Comparison of ENCODE assay signal across 8 cellular contexts in genomic region chrX:12946406-12946805, GRCh38. TPM values are rescaled to one million over a fixed set of nuclear protein-coding genes. Genes with fewer than 3 reads are reported as not detected.
DNase-seq lines count a peak whose midpoint lies in the region; ATAC-seq and TF ChIP-seq lines count a peak whose summit lies in the region.
"Had no signal": no experiment of that assay in that cellular context is flagged by ENCODE, and none has a peak within 500 bp of the region (broad histone marks: within the 10 kb centered on the region; RNA-seq: fewer than 3 reads in every experiment).

No MANE protein-coding gene starts in this region.

- CTCF ChIA-PET in WTC11 (lab: Charles Lee) = interaction anchor here (0.6 to 2.3 kb wide), 42 partner anchors 8 to 1190 kb away, joined by 3 to 43 read pairs (median 4); partner anchors contain the start of gene TCEANC

- H3K27ac ChIP-seq in spleen = peak overlapping the region in 6 of 8 donors; percentile 70 to 96 (median 92)

- H3K9me3 Mint-ChIP-seq in HFFc6 = no peaks in the 10 kb centered on the region
- H3K9me3 Mint-ChIP-seq in WTC11 = peaks cover 7% of the 10 kb centered on the region
- H3K9me3 Mint-ChIP-seq in glutamatergic neuron (ENCODE audit: unreplicated experiment) = peaks cover 5% of the 10 kb centered on the region

- no peaks in the 10 kb centered on the region for H3K27me3 Mint-ChIP-seq in HFFc6 (ENCODE audit: insufficient read depth)
- H3K27me3 Mint-ChIP-seq in WTC11 (ENCODE audit: low read depth) = no peaks in the 10 kb centered on the region
- no peaks in the 10 kb centered on the region for H3K27me3 Mint-ChIP-seq in glutamatergic neuron (ENCODE audit: unreplicated experiment)

- ATAC-seq in WTC11 (peak; percentile 7; the same call in 1 of the 2 replicates), GM21529 (IDR thresholded peaks at IDR 0.05; ENCODE audit: unreplicated experiment) (no peak)

- peaks cover 38 to 53% (median 48%) of the 10 kb centered on the region in 6 donors for H3K4me1 ChIP-seq in spleen

- intact Hi-C loops in spleen (cut with DNase I; ENCODE audit: low total_unique reads) = loop anchor here (5.0 kb wide), 1 partner anchor 536 kb away; no protein-coding TSS in a partner anchor

- WGBS in spleen, 5 donors = 44 to 59% (median 50%) methylated on average over 4 of the region's 4 CpGs

- POLR2A ChIA-PET in WTC11 (lab: Charles Lee) = interaction anchor here (0.6 to 1.1 kb wide), 3 partner anchors 29 to 256 kb away, joined by 3 to 6 read pairs (median 4); partner anchors contain the start of gene TMSB4X

- no peak overlapping the region for H3K4me3 ChIP-seq in spleen
- H3K4me3 ChIP-seq: skin epidermis had no signal

- H3K27me3 ChIP-seq in spleen (replicated peaks in 1 of 7) = peaks cover 0 to 5% (median 0%) of the 10 kb centered on the region in 7 donors

- H3K4me1 Mint-ChIP-seq in HFFc6 (ENCODE audit: low read depth) (peaks cover 49% of the 10 kb centered on the region), WTC11 (peaks cover 31% of the 10 kb centered on the region), glutamatergic neuron (ENCODE audit: low read depth, unreplicated experiment) (peaks cover 24% of the 10 kb centered on the region)

- TF ChIP-seq CTCF in HFFc6 (IDR thresholded peaks at IDR 0.05) (no peak), WTC11 (IDR thresholded peaks at IDR 0.05) (no peak), glutamatergic neuron (IDR thresholded peaks at IDR 0.05; ENCODE audit: partially characterized antibody, unreplicated experiment) (no peak), spleen (IDR thresholded peaks at IDR 0.05 in 8 of 11, conservative IDR thresholded peaks at IDR 0.05 in 3 of 11) (no peak), GM13977 (IDR thresholded peaks at IDR 0.05; ENCODE audit: extremely low read depth, insufficient read depth, missing control alignments) (no peak)

- TF ChIP-seq POLR2A in spleen (IDR thresholded peaks at IDR 0.05) = no peak

- in situ Hi-C loops in GM13977 (cut with MboI; ENCODE audit: low pct_unique_long_range_greater_than_20kb, low sequenced_read_pairs, unreplicated experiment) = no loop called here

- H3K36me3 Mint-ChIP-seq in HFFc6 (ENCODE audit: low read depth) = no peaks in the 10 kb centered on the region
- peaks cover 6% of the 10 kb centered on the region for H3K36me3 Mint-ChIP-seq in WTC11
- no peaks in the 10 kb centered on the region for H3K36me3 Mint-ChIP-seq in glutamatergic neuron (ENCODE audit: unreplicated experiment)

- peak overlapping the region; percentile 94 for H3K27ac Mint-ChIP-seq in HFFc6
- H3K27ac Mint-ChIP-seq in WTC11 = no peak overlapping the region
- peak overlapping the region; percentile 85 for H3K27ac Mint-ChIP-seq in glutamatergic neuron (ENCODE audit: unreplicated experiment)

- H3K9me3 ChIP-seq in spleen = no peaks in the 10 kb centered on the region

- DNase-seq in HFFc6 (no peak), WTC11 (ENCODE audit: low spot score) (no peak), glutamatergic neuron (no peak), spleen (no peak), GM13977 (ENCODE audit: low spot score) (no peak)
- no peak for DNase-seq in activated effector memory CD4-positive, alpha-beta T cell treated with Interleukin-2 at 50 U/mL for 16 hours

- H3K4me3 Mint-ChIP-seq in HFFc6 = no peak overlapping the region
- no peak overlapping the region for H3K4me3 Mint-ChIP-seq in WTC11
- no peak overlapping the region for H3K4me3 Mint-ChIP-seq in glutamatergic neuron (ENCODE audit: unreplicated experiment)

- no peaks in the 10 kb centered on the region for H3K36me3 ChIP-seq in spleen

TF ChIP-seq in WTC11, 78 proteins besides CTCF, POLR2A, EP300 and RAD21 (continues in another document):
- TF ChIP-seq ZNF532 (CRISPR knock-in tag; IDR thresholded peaks at IDR 0.05; ENCODE audit: borderline replicate concordance) (no peak), IRF1 (CRISPR knock-in tag; IDR thresholded peaks at IDR 0.05) (no peak), ZNF416 (CRISPR knock-in tag; IDR thresholded peaks at IDR 0.05) (no peak), TCF7 (CRISPR knock-in tag; IDR thresholded peaks at IDR 0.05; ENCODE audit: low read depth) (no peak), AFF4 (CRISPR knock-in tag; IDR thresholded peaks at IDR 0.05; ENCODE audit: borderline replicate concordance) (no peak), MYBL2 (CRISPR knock-in tag; IDR thresholded peaks at IDR 0.05) (no peak)
- TF ChIP-seq, protein P1, sequence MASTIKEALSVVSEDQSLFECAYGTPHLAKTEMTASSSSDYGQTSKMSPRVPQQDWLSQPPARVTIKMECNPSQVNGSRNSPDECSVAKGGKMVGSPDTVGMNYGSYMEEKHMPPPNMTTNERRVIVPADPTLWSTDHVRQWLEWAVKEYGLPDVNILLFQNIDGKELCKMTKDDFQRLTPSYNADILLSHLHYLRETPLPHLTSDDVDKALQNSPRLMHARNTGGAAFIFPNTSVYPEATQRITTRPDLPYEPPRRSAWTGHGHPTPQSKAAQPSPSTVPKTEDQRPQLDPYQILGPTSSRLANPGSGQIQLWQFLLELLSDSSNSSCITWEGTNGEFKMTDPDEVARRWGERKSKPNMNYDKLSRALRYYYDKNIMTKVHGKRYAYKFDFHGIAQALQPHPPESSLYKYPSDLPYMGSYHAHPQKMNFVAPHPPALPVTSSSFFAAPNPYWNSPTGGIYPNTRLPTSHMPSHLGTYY (CRISPR knock-in tag; IDR thresholded peaks at IDR 0.05) = no peak

RNA-seq across cellular contexts. Expression of gene TMSB4X, which starts 28.5 kb away (rescaled TPM):
- total RNA-seq in HFFc6 (2021; fragmentation: NEBNext Ultra II Directional; extraction: Animal tissue kit (Norgen Biotek cat#: 25700)) = 1,000 to 10,000 TPM; 2,364 to 3,067 (median 2,845) TPM
- total RNA-seq in WTC11 (2021) (2,375 to 2,595 TPM (median 2,468 TPM) in 3 replicates), glutamatergic neuron (ENCODE audit: unreplicated experiment) (4,532 TPM), spleen (over 10,000 TPM in 3 of 7 donors, 1,000 to 10,000 TPM in 4; 6,343 to 12,135 (median 6,919) TPM)
- over 10,000 TPM; 14,844 to 19,174 (median 17,521) TPM for polyA plus RNA-seq in spleen

RNA-seq across cellular contexts. Expression of gene TLR8, which starts 40.0 kb away (rescaled TPM):
- not detected for total RNA-seq in HFFc6 (2021; fragmentation: NEBNext Ultra II Directional; extraction: Animal tissue kit (Norgen Biotek cat#: 25700))
- total RNA-seq in WTC11 (2021) (not detected in 3 replicates), glutamatergic neuron (ENCODE audit: unreplicated experiment) (not detected), spleen (10 to 100 TPM; 19.9 to 76.5 (median 35.7) TPM)
- polyA plus RNA-seq in spleen = 1 to 10 TPM; 1.1 to 3.5 (median 1.5) TPM

Comparison
In these comparisons a context has a peak if more than half of its experiments do, and no peak if none do; other contexts are left out.
1. RNA of gene TLR8, which starts 40.0 kb away (total RNA-seq): 19.9 to 76.5 TPM in spleen; not detected in HFFc6, not detected in WTC11 and not detected in glutamatergic neuron (single experiment); every median in the first group is over 10 times any median in the second.